Comparison of ENCODE assay signal across 1 cellular context in the genomic region with DNA sequence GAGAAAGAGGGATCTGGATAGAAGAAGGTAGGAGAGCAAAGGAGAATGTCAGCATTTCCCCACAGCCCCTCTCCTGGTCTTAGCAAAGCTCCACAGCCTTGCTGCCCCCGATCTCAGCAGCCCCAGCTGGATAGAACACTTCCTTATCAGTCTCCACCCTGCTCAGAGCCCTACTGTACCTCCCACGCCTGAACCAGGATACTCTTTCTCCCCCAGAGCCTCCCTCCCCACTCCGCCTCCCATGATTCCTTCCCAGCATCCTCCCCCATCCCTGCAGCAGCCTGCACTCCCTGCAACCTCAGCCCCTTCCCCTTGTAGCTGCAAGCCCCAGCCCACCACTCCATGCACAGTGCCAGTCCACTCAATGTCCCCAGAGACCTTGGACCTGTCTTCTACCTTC.
TF ChIP-seq lines count a peak whose summit lies in the region.

No MANE protein-coding gene starts in this region.

TF ChIP-seq in K562, 482 proteins besides CTCF, POLR2A, EP300 and RAD21 (continued from another document and continues in another):
- TF ChIP-seq EP400 (IDR thresholded peaks at IDR 0.05) (no peak), ZNF589 (CRISPR knock-in tag; IDR thresholded peaks at IDR 0.05; ENCODE audit: low read depth) (no peak), ZNF316 (IDR thresholded peaks at IDR 0.05) (no peak), SMARCA4 (IDR thresholded peaks at IDR 0.05) (peak; percentile 86), NFIC (IDR thresholded peaks at IDR 0.05) (peak; percentile 49), CBFA2T3 (IDR thresholded peaks at IDR 0.05) (peak; percentile 91), TAL1 (IDR thresholded peaks at IDR 0.05) (peak; percentile 82), POLR2AphosphoS2 (IDR thresholded peaks at IDR 0.05; ENCODE audit: low read length) (no peak), SLC30A9 (CRISPR knock-in tag; IDR thresholded peaks at IDR 0.05) (no peak), PHB2 (IDR thresholded peaks at IDR 0.05; ENCODE audit: low read depth) (no peak), NR2C2 (CRISPR knock-in tag; IDR thresholded peaks at IDR 0.05) (no peak), NR2C2 (tag; IDR thresholded peaks at IDR 0.05) (no peak), ZNF507 (tag; conservative IDR thresholded peaks at IDR 0.05) (no peak), MCM5 (IDR thresholded peaks at IDR 0.05; ENCODE audit: low read depth) (no peak), KLF16 (IDR thresholded peaks at IDR 0.05) (peak; percentile 87), CBX8 (IDR thresholded peaks at IDR 0.05; ENCODE audit: borderline replicate concordance, extremely low read depth, low read depth, low read length, poor library complexity, severe bottlenecking) (no peak), JUND (IDR thresholded peaks at IDR 0.05; ENCODE audit: borderline replicate concordance, low read depth, low read length) (peak; percentile 26; the same call in 1 of the 2 replicates), JUND (tag; IDR thresholded peaks at IDR 0.05; ENCODE audit: borderline replicate concordance, low read depth, low read length) (no peak), ZNF707 (CRISPR knock-in tag; conservative IDR thresholded peaks at IDR 0.05) (no peak), PURB (CRISPR knock-in tag; IDR thresholded peaks at IDR 0.05; ENCODE audit: low read depth) (no peak), CREM (IDR thresholded peaks at IDR 0.05; ENCODE audit: low read depth) (0 out of 2 replicates have a peak, but pooled peaks have one; percentile 31), ZKSCAN1 (IDR thresholded peaks at IDR 0.05; ENCODE audit: low read depth, low read length) (no peak), ZNF551 (CRISPR knock-in tag; IDR thresholded peaks at IDR 0.05) (no peak), MYBL2 (IDR thresholded peaks at IDR 0.05; ENCODE audit: low read depth) (no peak), MYBL2 (CRISPR knock-in tag; IDR thresholded peaks at IDR 0.05; ENCODE audit: borderline replicate concordance) (no peak), ZFP36 (IDR thresholded peaks at IDR 0.05; ENCODE audit: low read depth, low read length, partially characterized antibody) (peak; percentile 21), RBFOX2 (IDR thresholded peaks at IDR 0.05; ENCODE audit: low read depth, low read length) (no peak), CC2D1A (IDR thresholded peaks at IDR 0.05) (peak; percentile 31; the same call in 1 of the 2 replicates), KDM1A (IDR thresholded peaks at IDR 0.05) (peak; percentile 23 to 54; a peak in 2 of 4 replicates), STAT5A (IDR thresholded peaks at IDR 0.05; ENCODE audit: borderline replicate concordance, low read length) (0 out of 2 replicates have a peak, but pooled peaks have one; percentile 23), ARID1B (IDR thresholded peaks at IDR 0.05) (peak; percentile 93), ZNF165 (CRISPR knock-in tag; IDR thresholded peaks at IDR 0.05; ENCODE audit: borderline replicate concordance) (no peak), ZNF217 (CRISPR knock-in tag; IDR thresholded peaks at IDR 0.05) (no peak), KAT2B (IDR thresholded peaks at IDR 0.05; ENCODE audit: low read depth, low read length) (no peak), DPF2 (IDR thresholded peaks at IDR 0.05) (peak; percentile 84), SOX6 (IDR thresholded peaks at IDR 0.05) (0 out of 2 replicates have a peak, but pooled peaks have one; percentile 30)
- TF ChIP-seq, protein P1, sequence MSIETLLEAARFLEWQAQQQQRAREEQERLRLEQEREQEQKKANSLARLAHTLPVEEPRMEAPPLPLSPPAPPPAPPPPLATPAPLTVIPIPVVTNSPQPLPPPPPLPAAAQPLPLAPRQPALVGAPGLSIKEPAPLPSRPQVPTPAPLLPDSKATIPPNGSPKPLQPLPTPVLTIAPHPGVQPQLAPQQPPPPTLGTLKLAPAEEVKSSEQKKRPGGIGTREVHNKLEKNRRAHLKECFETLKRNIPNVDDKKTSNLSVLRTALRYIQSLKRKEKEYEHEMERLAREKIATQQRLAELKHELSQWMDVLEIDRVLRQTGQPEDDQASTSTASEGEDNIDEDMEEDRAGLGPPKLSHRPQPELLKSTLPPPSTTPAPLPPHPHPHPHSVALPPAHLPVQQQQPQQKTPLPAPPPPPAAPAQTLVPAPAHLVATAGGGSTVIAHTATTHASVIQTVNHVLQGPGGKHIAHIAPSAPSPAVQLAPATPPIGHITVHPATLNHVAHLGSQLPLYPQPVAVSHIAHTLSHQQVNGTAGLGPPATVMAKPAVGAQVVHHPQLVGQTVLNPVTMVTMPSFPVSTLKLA (conservative IDR thresholded peaks at IDR 0.05): no peak
- TF ChIP-seq, protein P2, sequence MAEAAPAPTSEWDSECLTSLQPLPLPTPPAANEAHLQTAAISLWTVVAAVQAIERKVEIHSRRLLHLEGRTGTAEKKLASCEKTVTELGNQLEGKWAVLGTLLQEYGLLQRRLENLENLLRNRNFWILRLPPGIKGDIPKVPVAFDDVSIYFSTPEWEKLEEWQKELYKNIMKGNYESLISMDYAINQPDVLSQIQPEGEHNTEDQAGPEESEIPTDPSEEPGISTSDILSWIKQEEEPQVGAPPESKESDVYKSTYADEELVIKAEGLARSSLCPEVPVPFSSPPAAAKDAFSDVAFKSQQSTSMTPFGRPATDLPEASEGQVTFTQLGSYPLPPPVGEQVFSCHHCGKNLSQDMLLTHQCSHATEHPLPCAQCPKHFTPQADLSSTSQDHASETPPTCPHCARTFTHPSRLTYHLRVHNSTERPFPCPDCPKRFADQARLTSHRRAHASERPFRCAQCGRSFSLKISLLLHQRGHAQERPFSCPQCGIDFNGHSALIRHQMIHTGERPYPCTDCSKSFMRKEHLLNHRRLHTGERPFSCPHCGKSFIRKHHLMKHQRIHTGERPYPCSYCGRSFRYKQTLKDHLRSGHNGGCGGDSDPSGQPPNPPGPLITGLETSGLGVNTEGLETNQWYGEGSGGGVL (CRISPR knock-in tag; IDR thresholded peaks at IDR 0.05): no peak
- TF ChIP-seq, protein P3, sequence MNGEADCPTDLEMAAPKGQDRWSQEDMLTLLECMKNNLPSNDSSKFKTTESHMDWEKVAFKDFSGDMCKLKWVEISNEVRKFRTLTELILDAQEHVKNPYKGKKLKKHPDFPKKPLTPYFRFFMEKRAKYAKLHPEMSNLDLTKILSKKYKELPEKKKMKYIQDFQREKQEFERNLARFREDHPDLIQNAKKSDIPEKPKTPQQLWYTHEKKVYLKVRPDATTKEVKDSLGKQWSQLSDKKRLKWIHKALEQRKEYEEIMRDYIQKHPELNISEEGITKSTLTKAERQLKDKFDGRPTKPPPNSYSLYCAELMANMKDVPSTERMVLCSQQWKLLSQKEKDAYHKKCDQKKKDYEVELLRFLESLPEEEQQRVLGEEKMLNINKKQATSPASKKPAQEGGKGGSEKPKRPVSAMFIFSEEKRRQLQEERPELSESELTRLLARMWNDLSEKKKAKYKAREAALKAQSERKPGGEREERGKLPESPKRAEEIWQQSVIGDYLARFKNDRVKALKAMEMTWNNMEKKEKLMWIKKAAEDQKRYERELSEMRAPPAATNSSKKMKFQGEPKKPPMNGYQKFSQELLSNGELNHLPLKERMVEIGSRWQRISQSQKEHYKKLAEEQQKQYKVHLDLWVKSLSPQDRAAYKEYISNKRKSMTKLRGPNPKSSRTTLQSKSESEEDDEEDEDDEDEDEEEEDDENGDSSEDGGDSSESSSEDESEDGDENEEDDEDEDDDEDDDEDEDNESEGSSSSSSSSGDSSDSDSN (IDR thresholded peaks at IDR 0.05; ENCODE audit: borderline replicate concordance in 1 of 2, low read depth in 2 of 2, low read length in 2 of 2): 0 out of 4 replicates have a peak, but pooled peaks of 1 of the 2 experiments have one; percentile 37
- TF ChIP-seq, protein P4, sequence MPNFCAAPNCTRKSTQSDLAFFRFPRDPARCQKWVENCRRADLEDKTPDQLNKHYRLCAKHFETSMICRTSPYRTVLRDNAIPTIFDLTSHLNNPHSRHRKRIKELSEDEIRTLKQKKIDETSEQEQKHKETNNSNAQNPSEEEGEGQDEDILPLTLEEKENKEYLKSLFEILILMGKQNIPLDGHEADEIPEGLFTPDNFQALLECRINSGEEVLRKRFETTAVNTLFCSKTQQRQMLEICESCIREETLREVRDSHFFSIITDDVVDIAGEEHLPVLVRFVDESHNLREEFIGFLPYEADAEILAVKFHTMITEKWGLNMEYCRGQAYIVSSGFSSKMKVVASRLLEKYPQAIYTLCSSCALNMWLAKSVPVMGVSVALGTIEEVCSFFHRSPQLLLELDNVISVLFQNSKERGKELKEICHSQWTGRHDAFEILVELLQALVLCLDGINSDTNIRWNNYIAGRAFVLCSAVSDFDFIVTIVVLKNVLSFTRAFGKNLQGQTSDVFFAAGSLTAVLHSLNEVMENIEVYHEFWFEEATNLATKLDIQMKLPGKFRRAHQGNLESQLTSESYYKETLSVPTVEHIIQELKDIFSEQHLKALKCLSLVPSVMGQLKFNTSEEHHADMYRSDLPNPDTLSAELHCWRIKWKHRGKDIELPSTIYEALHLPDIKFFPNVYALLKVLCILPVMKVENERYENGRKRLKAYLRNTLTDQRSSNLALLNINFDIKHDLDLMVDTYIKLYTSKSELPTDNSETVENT (CRISPR knock-in tag; IDR thresholded peaks at IDR 0.05): no peak
- TF ChIP-seq, protein P5, sequence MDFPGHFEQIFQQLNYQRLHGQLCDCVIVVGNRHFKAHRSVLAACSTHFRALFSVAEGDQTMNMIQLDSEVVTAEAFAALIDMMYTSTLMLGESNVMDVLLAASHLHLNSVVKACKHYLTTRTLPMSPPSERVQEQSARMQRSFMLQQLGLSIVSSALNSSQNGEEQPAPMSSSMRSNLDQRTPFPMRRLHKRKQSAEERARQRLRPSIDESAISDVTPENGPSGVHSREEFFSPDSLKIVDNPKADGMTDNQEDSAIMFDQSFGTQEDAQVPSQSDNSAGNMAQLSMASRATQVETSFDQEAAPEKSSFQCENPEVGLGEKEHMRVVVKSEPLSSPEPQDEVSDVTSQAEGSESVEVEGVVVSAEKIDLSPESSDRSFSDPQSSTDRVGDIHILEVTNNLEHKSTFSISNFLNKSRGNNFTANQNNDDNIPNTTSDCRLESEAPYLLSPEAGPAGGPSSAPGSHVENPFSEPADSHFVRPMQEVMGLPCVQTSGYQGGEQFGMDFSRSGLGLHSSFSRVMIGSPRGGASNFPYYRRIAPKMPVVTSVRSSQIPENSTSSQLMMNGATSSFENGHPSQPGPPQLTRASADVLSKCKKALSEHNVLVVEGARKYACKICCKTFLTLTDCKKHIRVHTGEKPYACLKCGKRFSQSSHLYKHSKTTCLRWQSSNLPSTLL (IDR thresholded peaks at IDR 0.05): no peak
- TF ChIP-seq, protein P6, sequence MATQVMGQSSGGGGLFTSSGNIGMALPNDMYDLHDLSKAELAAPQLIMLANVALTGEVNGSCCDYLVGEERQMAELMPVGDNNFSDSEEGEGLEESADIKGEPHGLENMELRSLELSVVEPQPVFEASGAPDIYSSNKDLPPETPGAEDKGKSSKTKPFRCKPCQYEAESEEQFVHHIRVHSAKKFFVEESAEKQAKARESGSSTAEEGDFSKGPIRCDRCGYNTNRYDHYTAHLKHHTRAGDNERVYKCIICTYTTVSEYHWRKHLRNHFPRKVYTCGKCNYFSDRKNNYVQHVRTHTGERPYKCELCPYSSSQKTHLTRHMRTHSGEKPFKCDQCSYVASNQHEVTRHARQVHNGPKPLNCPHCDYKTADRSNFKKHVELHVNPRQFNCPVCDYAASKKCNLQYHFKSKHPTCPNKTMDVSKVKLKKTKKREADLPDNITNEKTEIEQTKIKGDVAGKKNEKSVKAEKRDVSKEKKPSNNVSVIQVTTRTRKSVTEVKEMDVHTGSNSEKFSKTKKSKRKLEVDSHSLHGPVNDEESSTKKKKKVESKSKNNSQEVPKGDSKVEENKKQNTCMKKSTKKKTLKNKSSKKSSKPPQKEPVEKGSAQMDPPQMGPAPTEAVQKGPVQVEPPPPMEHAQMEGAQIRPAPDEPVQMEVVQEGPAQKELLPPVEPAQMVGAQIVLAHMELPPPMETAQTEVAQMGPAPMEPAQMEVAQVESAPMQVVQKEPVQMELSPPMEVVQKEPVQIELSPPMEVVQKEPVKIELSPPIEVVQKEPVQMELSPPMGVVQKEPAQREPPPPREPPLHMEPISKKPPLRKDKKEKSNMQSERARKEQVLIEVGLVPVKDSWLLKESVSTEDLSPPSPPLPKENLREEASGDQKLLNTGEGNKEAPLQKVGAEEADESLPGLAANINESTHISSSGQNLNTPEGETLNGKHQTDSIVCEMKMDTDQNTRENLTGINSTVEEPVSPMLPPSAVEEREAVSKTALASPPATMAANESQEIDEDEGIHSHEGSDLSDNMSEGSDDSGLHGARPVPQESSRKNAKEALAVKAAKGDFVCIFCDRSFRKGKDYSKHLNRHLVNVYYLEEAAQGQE (CRISPR knock-in tag; IDR thresholded peaks at IDR 0.05; ENCODE audit: low read depth): no peak
- TF ChIP-seq, protein P7, sequence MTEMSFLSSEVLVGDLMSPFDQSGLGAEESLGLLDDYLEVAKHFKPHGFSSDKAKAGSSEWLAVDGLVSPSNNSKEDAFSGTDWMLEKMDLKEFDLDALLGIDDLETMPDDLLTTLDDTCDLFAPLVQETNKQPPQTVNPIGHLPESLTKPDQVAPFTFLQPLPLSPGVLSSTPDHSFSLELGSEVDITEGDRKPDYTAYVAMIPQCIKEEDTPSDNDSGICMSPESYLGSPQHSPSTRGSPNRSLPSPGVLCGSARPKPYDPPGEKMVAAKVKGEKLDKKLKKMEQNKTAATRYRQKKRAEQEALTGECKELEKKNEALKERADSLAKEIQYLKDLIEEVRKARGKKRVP (CRISPR knock-in tag; IDR thresholded peaks at IDR 0.05): no peak
- TF ChIP-seq, protein P8, sequence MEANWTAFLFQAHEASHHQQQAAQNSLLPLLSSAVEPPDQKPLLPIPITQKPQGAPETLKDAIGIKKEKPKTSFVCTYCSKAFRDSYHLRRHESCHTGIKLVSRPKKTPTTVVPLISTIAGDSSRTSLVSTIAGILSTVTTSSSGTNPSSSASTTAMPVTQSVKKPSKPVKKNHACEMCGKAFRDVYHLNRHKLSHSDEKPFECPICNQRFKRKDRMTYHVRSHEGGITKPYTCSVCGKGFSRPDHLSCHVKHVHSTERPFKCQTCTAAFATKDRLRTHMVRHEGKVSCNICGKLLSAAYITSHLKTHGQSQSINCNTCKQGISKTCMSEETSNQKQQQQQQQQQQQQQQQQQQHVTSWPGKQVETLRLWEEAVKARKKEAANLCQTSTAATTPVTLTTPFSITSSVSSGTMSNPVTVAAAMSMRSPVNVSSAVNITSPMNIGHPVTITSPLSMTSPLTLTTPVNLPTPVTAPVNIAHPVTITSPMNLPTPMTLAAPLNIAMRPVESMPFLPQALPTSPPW (CRISPR knock-in tag; IDR thresholded peaks at IDR 0.05): peak; percentile 82; the same call in 1 of the 2 replicates
- TF ChIP-seq, protein P9, sequence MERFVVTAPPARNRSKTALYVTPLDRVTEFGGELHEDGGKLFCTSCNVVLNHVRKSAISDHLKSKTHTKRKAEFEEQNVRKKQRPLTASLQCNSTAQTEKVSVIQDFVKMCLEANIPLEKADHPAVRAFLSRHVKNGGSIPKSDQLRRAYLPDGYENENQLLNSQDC (CRISPR knock-in tag; IDR thresholded peaks at IDR 0.05): no peak
- TF ChIP-seq, protein P10, sequence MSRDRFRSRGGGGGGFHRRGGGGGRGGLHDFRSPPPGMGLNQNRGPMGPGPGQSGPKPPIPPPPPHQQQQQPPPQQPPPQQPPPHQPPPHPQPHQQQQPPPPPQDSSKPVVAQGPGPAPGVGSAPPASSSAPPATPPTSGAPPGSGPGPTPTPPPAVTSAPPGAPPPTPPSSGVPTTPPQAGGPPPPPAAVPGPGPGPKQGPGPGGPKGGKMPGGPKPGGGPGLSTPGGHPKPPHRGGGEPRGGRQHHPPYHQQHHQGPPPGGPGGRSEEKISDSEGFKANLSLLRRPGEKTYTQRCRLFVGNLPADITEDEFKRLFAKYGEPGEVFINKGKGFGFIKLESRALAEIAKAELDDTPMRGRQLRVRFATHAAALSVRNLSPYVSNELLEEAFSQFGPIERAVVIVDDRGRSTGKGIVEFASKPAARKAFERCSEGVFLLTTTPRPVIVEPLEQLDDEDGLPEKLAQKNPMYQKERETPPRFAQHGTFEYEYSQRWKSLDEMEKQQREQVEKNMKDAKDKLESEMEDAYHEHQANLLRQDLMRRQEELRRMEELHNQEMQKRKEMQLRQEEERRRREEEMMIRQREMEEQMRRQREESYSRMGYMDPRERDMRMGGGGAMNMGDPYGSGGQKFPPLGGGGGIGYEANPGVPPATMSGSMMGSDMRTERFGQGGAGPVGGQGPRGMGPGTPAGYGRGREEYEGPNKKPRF (IDR thresholded peaks at IDR 0.05; ENCODE audit: low read depth, low read length): no peak
